Comparison of ENCODE assay signal across 10 cellular contexts in the genomic region with DNA sequence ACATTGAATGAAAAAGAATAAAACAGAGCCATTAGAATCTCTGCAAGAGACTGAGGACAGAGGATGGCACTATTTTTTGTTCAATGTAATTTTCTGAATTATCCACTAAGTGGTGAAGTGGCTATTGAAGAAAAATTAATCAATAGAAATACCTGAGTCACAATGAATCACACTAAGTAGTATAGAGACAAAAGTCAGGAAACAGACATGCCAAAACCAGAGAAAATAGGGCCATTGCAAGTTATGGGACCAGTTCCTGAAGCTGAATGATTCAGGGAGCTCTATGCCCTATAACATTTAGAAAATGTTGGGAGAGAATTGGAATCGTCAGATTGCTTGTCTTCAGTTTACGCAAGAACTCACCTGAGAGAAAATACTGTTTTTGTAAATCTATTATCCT.
"Had no signal": no experiment of that assay in that cellular context is flagged by ENCODE, and none has a peak within 500 bp of the region (broad histone marks: within the 10 kb centered on the region; RNA-seq: fewer than 3 reads in every experiment).

No MANE protein-coding gene starts in this region.

- H3K4me1 Mint-ChIP-seq: GM23338, IgD-negative memory B cell had no signal

- H3K27ac ChIP-seq: HL-60 had no signal

- H3K27ac Mint-ChIP-seq: GM23338, H9, HFFc6, IgD-negative memory B cell had no signal

- ATAC-seq: GM23338, HepG2 had no signal

- H3K4me3 Mint-ChIP-seq: GM23338, H9, HFFc6, IgD-negative memory B cell had no signal

- H3K9me3 Mint-ChIP-seq: GM23338, H9, HFFc6 had no signal

- DNase-seq: H9, HCEC 1CT, HFFc6, KBM-7 had no signal

- FAIRE-seq: H1, H54, HepG2 had no signal

- H3K4me3 ChIP-seq: GM23338 had no signal
